In genomic region chr9:135615666-135616620, GRCh38 we compare ENCODE assay signal across 1 cellular context.
TF ChIP-seq lines count a peak whose summit lies in the region.

No MANE protein-coding gene starts in this region.

TF ChIP-seq in SK-N-SH, 30 proteins besides CTCF, POLR2A, EP300 and RAD21 (continued from another document):
- no peak for TF ChIP-seq MEF2A (IDR thresholded peaks at IDR 0.05; ENCODE audit: borderline replicate concordance, low read depth)
- no peak for TF ChIP-seq NRF1 (IDR thresholded peaks at IDR 0.05; ENCODE audit: low read depth, low read length)
